ENCODE assay signal across 25 cellular contexts in the genomic region with DNA sequence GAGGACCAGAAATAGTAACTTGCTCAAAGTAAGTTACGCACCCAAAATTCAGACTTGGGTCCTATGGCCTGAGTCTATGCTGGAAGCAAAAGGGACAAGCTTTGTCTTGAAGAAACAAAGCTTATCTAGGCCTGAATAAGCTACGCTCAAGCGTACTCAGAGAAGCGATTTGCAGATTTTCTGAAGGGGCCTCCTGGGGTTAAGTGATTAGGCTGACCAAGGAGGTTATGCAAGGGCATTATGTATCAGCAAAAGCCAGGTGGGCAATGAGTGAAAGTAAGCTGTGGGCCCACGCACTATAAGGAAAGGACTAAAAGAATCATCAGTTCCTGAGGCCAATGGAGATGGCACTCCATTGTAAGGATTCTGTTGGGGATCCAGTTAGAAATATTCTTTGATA.
"Had no signal": no experiment of that assay in that cellular context is flagged by ENCODE, and none has a peak within 500 bp of the region (broad histone marks: within the 10 kb centered on the region; RNA-seq: fewer than 3 reads in every experiment).

No MANE protein-coding gene starts in this region.

- H3K36me3 ChIP-seq: brain microvascular endothelial cell had no signal

- H3K27me3 ChIP-seq: brain microvascular endothelial cell, dorsolateral prefrontal cortex had no signal

- ATAC-seq: activated CD4-positive, CD25-positive, alpha-beta regulatory T cell treated with anti-CD3 and anti-CD28 coated beads, Interleukin-2, amount 50 U/mL, for 24 hours; activated CD8-positive, alpha-beta T cell treated with anti-CD3 and anti-CD28 coated beads for 36 hours; activated T-cell treated with anti-CD3 and anti-CD28 coated beads, Interleukin-2, amount 50 U/mL, for 4 hours; activated T-helper 17 cell treated with anti-CD3 and anti-CD28 coated beads, Interleukin-2, amount 50 U/mL, for 72 hours; esophagus mucosa had no signal

- H3K4me3 ChIP-seq: coronary artery, dorsolateral prefrontal cortex had no signal

- H3K27ac ChIP-seq: brain microvascular endothelial cell, coronary artery, dorsolateral prefrontal cortex, VCaP had no signal

- DNase-seq: activated B cell treated with CpG ODN at 0.5 μM for 24 hours; activated CD4-positive, alpha-beta T cell treated with anti-CD3 and anti-CD28 coated beads for 48 hours; activated CD4-positive, alpha-beta T cell treated with anti-CD3 and anti-CD28 coated beads, Interleukin-2, amount 50 U/mL, for 1 hour; activated CD4-positive, alpha-beta T cell treated with anti-CD3 and anti-CD28 coated beads, Interleukin-2, amount 50 U/mL, for 48 hours; activated CD8-positive, alpha-beta memory T cell treated with anti-CD3 and anti-CD28 coated beads for 24 hours; activated CD8-positive, alpha-beta T cell treated with anti-CD3 and anti-CD28 coated beads for 36 hours; activated effector memory CD4-positive, alpha-beta T cell treated with Interleukin-2 at 50 U/mL for 16 hours; activated gamma-delta T cell treated with Interleukin-2 at 50 U/mL for 16 hours; activated naive CD4-positive, alpha-beta T cell treated with anti-CD3 and anti-CD28 coated beads, Interleukin-2, amount 50 U/mL, for 16 hours; activated naive CD4-positive, alpha-beta T cell treated with Interleukin-2 at 50 U/mL for 16 hours; activated T-cell treated with anti-CD3 and anti-CD28 coated beads, Interleukin-2, amount 50 U/mL, for 4 hours; amniotic stem cell; anterior cingulate cortex; brain microvascular endothelial cell; dorsolateral prefrontal cortex; effector memory CD4-positive, alpha-beta T cell; endodermal cell; foreskin fibroblast; head of caudate nucleus; T-helper 2 cell had no signal
